ENCODE assay signal across 1 cellular context in genomic region chr12:60980558-60980957, GRCh38.
A peak's percentile ranks its signal among the peaks of the same experiment; 100 is the strongest.
TF ChIP-seq lines count a peak whose summit lies in the region.

No MANE protein-coding gene starts in this region.

TF ChIP-seq in GM23338, 12 proteins besides CTCF, POLR2A, EP300 and RAD21 (continued from another document):
- TF ChIP-seq ZNF462 (CRISPR knock-in tag; IDR thresholded peaks at IDR 0.05), result no peak
- TF ChIP-seq REST (IDR thresholded peaks at IDR 0.05; ENCODE audit: unreplicated experiment), result no peak
- no peak for TF ChIP-seq ZNF114 (CRISPR knock-in tag; IDR thresholded peaks at IDR 0.05)
- no peak for TF ChIP-seq STAT1 (IDR thresholded peaks at IDR 0.05; ENCODE audit: unreplicated experiment)
- TF ChIP-seq NANOG (IDR thresholded peaks at IDR 0.05; ENCODE audit: borderline replicate concordance), result peak; percentile 98
- TF ChIP-seq, protein P1, sequence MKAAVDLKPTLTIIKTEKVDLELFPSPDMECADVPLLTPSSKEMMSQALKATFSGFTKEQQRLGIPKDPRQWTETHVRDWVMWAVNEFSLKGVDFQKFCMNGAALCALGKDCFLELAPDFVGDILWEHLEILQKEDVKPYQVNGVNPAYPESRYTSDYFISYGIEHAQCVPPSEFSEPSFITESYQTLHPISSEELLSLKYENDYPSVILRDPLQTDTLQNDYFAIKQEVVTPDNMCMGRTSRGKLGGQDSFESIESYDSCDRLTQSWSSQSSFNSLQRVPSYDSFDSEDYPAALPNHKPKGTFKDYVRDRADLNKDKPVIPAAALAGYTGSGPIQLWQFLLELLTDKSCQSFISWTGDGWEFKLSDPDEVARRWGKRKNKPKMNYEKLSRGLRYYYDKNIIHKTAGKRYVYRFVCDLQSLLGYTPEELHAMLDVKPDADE (IDR thresholded peaks at IDR 0.05), result 0 out of 2 replicates have a peak, but pooled peaks have one; percentile 30
- TF ChIP-seq ZNF331 (CRISPR knock-in tag; IDR thresholded peaks at IDR 0.05; ENCODE audit: low read depth), result no peak
- no peak for TF ChIP-seq POLR2AphosphoS5 (IDR thresholded peaks at IDR 0.05; ENCODE audit: low read depth)
- no peak for TF ChIP-seq CREB1 (CRISPR knock-in tag; IDR thresholded peaks at IDR 0.05; ENCODE audit: low read depth)
TF ChIP-seq in GM23338: peak in this region for 2.
